8 cellular contexts compared by ENCODE assay signal in the genomic region with DNA sequence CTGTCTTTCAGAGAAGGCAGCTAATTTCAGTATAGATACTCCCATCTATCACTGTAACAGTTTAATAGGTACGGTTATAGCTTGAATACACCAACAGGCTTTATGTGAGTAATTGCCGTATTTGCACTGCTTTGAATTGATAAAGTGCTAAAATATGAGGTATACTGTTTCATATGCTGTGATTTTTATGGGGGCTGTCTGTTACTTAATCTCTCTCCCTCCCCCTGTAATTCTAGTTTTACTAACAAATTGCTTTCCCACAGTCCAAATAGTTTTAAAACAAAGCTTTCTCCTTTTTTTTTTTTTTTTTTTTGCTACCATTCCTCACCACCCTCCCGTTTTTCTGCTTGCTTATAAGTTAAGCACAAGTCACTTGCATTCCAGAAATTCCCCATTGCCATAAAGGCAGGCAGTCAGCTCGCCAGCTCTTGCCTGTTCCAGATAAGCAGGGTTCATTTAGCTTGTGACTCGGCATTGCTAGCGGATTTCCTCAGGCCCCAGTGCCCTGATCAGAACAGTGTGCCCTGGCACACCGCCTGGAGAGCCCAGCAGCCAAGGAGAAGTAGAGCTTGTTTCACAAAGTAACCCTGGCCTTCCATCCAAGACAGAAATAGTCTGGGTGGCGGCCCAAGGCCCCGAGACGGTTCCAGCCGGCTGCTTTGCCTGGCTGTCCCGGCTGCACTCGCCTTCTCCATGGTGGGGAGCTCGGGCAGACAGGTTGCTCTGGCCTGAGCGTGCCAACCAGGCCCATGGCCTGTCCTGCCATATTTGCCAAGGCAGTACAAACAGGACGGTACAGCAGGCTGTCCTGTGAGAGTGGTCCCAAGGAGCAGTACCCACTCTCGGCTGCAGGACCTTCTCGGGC. TPM values are rescaled to one million over a fixed set of nuclear protein-coding genes. Genes with fewer than 3 reads are reported as not detected.
DNase-seq lines count a peak whose midpoint lies in the region; ATAC-seq and TF ChIP-seq lines count a peak whose summit lies in the region.

No MANE protein-coding gene starts in this region.

- POLR2A ChIA-PET in WTC11 (lab: Charles Lee), result interaction anchor here (0.5 to 0.8 kb wide), 4 partner anchors 10 to 100 kb away, joined by 3 to 5 read pairs (median 4); no protein-coding TSS in a partner anchor

- H3K27me3 Mint-ChIP-seq in WTC11 (ENCODE audit: low read depth), result no peaks in the 10 kb centered on the region
- no peaks in the 10 kb centered on the region for H3K27me3 Mint-ChIP-seq in activated T-helper 17 cell treated with anti-CD3 and anti-CD28 coated beads, Interleukin-2, amount 50 U/mL, for 72 hours

- H3K4me1 Mint-ChIP-seq in WTC11, result peaks cover 46% of the 10 kb centered on the region
- peaks cover 27% of the 10 kb centered on the region for H3K4me1 Mint-ChIP-seq in activated T-helper 17 cell treated with anti-CD3 and anti-CD28 coated beads, Interleukin-2, amount 50 U/mL, for 72 hours

- 0 out of 2 replicates have a peak overlapping the region, but pooled peaks have one; percentile 2 for H3K4me3 Mint-ChIP-seq in WTC11
- no peak overlapping the region for H3K4me3 Mint-ChIP-seq in activated T-helper 17 cell treated with anti-CD3 and anti-CD28 coated beads, Interleukin-2, amount 50 U/mL, for 72 hours

- no peaks in the 10 kb centered on the region for H3K36me3 Mint-ChIP-seq in WTC11
- no peaks in the 10 kb centered on the region for H3K36me3 Mint-ChIP-seq in activated T-helper 17 cell treated with anti-CD3 and anti-CD28 coated beads, Interleukin-2, amount 50 U/mL, for 72 hours (ENCODE audit: low read depth)

- peak; percentile 46 for ATAC-seq in WTC11
- ATAC-seq in omental fat pad (ENCODE audit: low FRiP score), result peak; percentile 79
- ATAC-seq in activated T-helper 17 cell treated with anti-CD3 and anti-CD28 coated beads, Interleukin-2, amount 50 U/mL, for 72 hours (replicated peaks), result no peak
- no peak for ATAC-seq in HG03520 (IDR thresholded peaks at IDR 0.05; ENCODE audit: unreplicated experiment)

- no peaks in the 10 kb centered on the region for H3K9me3 Mint-ChIP-seq in WTC11
- no peaks in the 10 kb centered on the region for H3K9me3 Mint-ChIP-seq in activated T-helper 17 cell treated with anti-CD3 and anti-CD28 coated beads, Interleukin-2, amount 50 U/mL, for 72 hours

- CTCF ChIA-PET in WTC11 (lab: Charles Lee), result interaction anchor here (0.5 to 3.7 kb wide), 20 partner anchors 8 to 789 kb away, joined by 3 to 23 read pairs (median 4); a partner anchor contains a TSS

- DNase-seq in GOT3 (lab: John Stamatoyannopoulos, UW) (peak; percentile 41), WTC11 (ENCODE audit: low spot score) (peak; percentile 40), glomerular visceral epithelial cell (ENCODE audit: extremely low spot score) (peak; percentile 95), omental fat pad (ENCODE audit: low spot score) (peak; percentile 41), NCI-H526 (lab: John Stamatoyannopoulos, UW) (no peak), RPMI8226 (no peak)

- TF ChIP-seq CTCF in WTC11 (IDR thresholded peaks at IDR 0.05), result no peak
- TF ChIP-seq CTCF in omental fat pad (IDR thresholded peaks at IDR 0.05), result no peak

- H3K27ac Mint-ChIP-seq in WTC11, result peak overlapping the region; percentile 91
- no peak overlapping the region for H3K27ac Mint-ChIP-seq in activated T-helper 17 cell treated with anti-CD3 and anti-CD28 coated beads, Interleukin-2, amount 50 U/mL, for 72 hours

TF ChIP-seq in WTC11, 78 proteins besides CTCF, POLR2A, EP300 and RAD21:
- TF ChIP-seq GTF2I (CRISPR knock-in tag; conservative IDR thresholded peaks at IDR 0.05) (no peak), NR2C2 (CRISPR knock-in tag; IDR thresholded peaks at IDR 0.05) (no peak), IRF2 (CRISPR knock-in tag; IDR thresholded peaks at IDR 0.05; ENCODE audit: borderline replicate concordance, low read depth) (no peak), ETV6 (CRISPR knock-in tag; IDR thresholded peaks at IDR 0.05) (no peak), EMX1 (CRISPR knock-in tag; IDR thresholded peaks at IDR 0.05) (no peak), ATF1 (CRISPR knock-in tag; IDR thresholded peaks at IDR 0.05) (no peak), FOXP1 (CRISPR knock-in tag; IDR thresholded peaks at IDR 0.05; ENCODE audit: borderline replicate concordance) (no peak), RELA (CRISPR knock-in tag; IDR thresholded peaks at IDR 0.05; ENCODE audit: borderline replicate concordance) (no peak), CREM (CRISPR knock-in tag; IDR thresholded peaks at IDR 0.05) (no peak), ZNF416 (CRISPR knock-in tag; IDR thresholded peaks at IDR 0.05) (no peak)
- TF ChIP-seq, protein P1, sequence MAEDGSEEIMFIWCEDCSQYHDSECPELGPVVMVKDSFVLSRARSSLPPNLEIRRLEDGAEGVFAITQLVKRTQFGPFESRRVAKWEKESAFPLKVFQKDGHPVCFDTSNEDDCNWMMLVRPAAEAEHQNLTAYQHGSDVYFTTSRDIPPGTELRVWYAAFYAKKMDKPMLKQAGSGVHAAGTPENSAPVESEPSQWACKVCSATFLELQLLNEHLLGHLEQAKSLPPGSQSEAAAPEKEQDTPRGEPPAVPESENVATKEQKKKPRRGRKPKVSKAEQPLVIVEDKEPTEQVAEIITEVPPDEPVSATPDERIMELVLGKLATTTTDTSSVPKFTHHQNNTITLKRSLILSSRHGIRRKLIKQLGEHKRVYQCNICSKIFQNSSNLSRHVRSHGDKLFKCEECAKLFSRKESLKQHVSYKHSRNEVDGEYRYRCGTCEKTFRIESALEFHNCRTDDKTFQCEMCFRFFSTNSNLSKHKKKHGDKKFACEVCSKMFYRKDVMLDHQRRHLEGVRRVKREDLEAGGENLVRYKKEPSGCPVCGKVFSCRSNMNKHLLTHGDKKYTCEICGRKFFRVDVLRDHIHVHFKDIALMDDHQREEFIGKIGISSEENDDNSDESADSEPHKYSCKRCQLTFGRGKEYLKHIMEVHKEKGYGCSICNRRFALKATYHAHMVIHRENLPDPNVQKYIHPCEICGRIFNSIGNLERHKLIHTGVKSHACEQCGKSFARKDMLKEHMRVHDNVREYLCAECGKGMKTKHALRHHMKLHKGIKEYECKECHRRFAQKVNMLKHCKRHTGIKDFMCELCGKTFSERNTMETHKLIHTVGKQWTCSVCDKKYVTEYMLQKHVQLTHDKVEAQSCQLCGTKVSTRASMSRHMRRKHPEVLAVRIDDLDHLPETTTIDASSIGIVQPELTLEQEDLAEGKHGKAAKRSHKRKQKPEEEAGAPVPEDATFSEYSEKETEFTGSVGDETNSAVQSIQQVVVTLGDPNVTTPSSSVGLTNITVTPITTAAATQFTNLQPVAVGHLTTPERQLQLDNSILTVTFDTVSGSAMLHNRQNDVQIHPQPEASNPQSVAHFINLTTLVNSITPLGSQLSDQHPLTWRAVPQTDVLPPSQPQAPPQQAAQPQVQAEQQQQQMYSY (CRISPR knock-in tag; IDR thresholded peaks at IDR 0.05), result no peak
- TF ChIP-seq, protein P2, sequence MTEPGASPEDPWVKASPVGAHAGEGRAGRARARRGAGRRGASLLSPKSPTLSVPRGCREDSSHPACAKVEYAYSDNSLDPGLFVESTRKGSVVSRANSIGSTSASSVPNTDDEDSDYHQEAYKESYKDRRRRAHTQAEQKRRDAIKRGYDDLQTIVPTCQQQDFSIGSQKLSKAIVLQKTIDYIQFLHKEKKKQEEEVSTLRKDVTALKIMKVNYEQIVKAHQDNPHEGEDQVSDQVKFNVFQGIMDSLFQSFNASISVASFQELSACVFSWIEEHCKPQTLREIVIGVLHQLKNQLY (CRISPR knock-in tag; IDR thresholded peaks at IDR 0.05), result no peak
TF ChIP-seq in WTC11: peak in this region for 0.

RNA-seq across cellular contexts. Expression of a gene that starts 43.5 kb away (rescaled TPM):
- total RNA-seq in WTC11 (2021) (6.8 to 11.1 TPM (median 10.3 TPM) in 3 replicates), omental fat pad (1 to 10 TPM in 2 of 4 donors, not detected in 2; 1.3 to 1.4 TPM)
- under 1 TPM; 0.42 to 0.73 TPM for total RNA-seq in activated T-helper 17 cell treated with anti-CD3 and anti-CD28 coated beads, Interleukin-2, amount 50 U/mL, for 72 hours

Comparison
In these comparisons a context has a peak if more than half of its experiments do, and no peak if none do; other contexts are left out.
1. DNase-seq: peak in GOT3 (single experiment), WTC11 (single experiment), glomerular visceral epithelial cell (single experiment) and omental fat pad (single experiment); none in NCI-H526 (0 of 2) and RPMI8226 (single experiment).
2. ATAC-seq: peak in WTC11 (single experiment) and omental fat pad (single experiment); none in activated T-helper 17 cell treated with anti-CD3 and anti-CD28 coated beads, Interleukin-2, amount 50 U/mL, for 72 hours (single experiment) and HG03520 (single experiment).